ENCODE assay signal across 8 cellular contexts in the genomic region with DNA sequence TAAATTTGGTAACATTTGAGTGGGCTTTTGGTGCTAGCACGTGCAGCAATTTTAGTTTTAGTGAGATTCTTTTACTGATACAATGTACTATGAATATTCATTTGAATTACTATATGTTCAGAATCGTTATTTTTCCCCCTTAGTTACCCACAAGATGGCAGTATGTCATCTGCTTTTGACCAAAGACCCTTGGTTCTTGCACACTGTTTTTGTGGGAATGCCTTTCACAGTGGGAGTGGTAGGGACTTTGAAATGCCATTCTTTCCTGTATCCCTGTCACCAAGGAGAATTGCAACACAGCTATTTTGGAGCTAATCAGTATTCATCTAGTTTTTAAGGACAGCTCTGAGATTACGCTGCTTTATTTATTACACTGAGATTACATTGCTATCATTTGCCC. TPM values are rescaled to one million over a fixed set of nuclear protein-coding genes. Genes with fewer than 3 reads are reported as not detected.
DNase-seq lines count a peak whose midpoint lies in the region; ATAC-seq and TF ChIP-seq lines count a peak whose summit lies in the region.

No MANE protein-coding gene starts in this region.

- dilution Hi-C loops in mammary epithelial cell (cut with HindIII; ENCODE audit: low sequenced_read_pairs), result no loop called here

- intact Hi-C loops in mammary epithelial cell (cut with micrococcal nuclease), result loop anchor here (2.0 kb wide), 1 partner anchor 404 kb away; no protein-coding TSS in a partner anchor

- DNase-seq in DMS79 treated with DMSO at 0.1 percent for 48 hours (lab: John Stamatoyannopoulos, UW), result peak; percentile 7
- DNase-seq in DMS79 (lab: John Stamatoyannopoulos, UW), result no peak
- DNase-seq in NCI-H1105 (lab: John Stamatoyannopoulos, UW), result peak; percentile 6
- no peak for DNase-seq in mammary epithelial cell
- peak; percentile 37 for DNase-seq in pons (ENCODE audit: low spot score)

- no peak overlapping the region for H3K27ac ChIP-seq in mammary epithelial cell (ENCODE audit: insufficient read depth, low read depth, low read length)

- in situ Hi-C loops in mammary epithelial cell (cut with MboI; ENCODE audit: low sequenced_read_pairs in 2 of 2), result loop anchor here in 1 of 2 donors (25.0 kb wide), 1 partner anchor 404 kb away; no protein-coding TSS in a partner anchor

- H3K4me3 ChIP-seq in mammary epithelial cell (replicated peaks in 1 of 3; ENCODE audit: insufficient read depth in 1 of 3, low read depth in 2 of 3, low read length in 3 of 3), result no peak overlapping the region

- ATAC-seq in GM18520 (IDR thresholded peaks at IDR 0.05; ENCODE audit: unreplicated experiment), result no peak
- no peak for ATAC-seq in HG03520 (IDR thresholded peaks at IDR 0.05; ENCODE audit: unreplicated experiment)
- ATAC-seq in HG03342 (IDR thresholded peaks at IDR 0.05; ENCODE audit: unreplicated experiment), result no peak

- no peak overlapping the region for H3K4me2 ChIP-seq in mammary epithelial cell (ENCODE audit: insufficient read depth, low read depth, low read length)

- no TSS peak for BruUV-seq in mammary epithelial cell (replicated peaks; lab: Mats Ljungman, UMichigan)

- no peaks in the 10 kb centered on the region for H3K9me3 ChIP-seq in mammary epithelial cell (replicated peaks; ENCODE audit: insufficient read depth, low read length)

- no peaks in the 10 kb centered on the region for H3K27me3 ChIP-seq in mammary epithelial cell (ENCODE audit: insufficient read depth, low read length)

- H3K79me2 ChIP-seq in mammary epithelial cell (ENCODE audit: insufficient read depth, low read length), result peaks cover 1% of the 10 kb centered on the region

- no peak overlapping the region for H3K9ac ChIP-seq in mammary epithelial cell (ENCODE audit: insufficient read depth, low read length)

- H3K4me1 ChIP-seq in mammary epithelial cell (ENCODE audit: insufficient read depth, low read length), result no peaks in the 10 kb centered on the region

- H3K36me3 ChIP-seq in mammary epithelial cell (ENCODE audit: insufficient read depth, low read length), result peaks cover 47% of the 10 kb centered on the region

- H2AFZ ChIP-seq in mammary epithelial cell (ENCODE audit: low read depth, low read length), result no peak overlapping the region

- CTCF ChIA-PET in mammary epithelial cell (lab: Charles Lee; ENCODE audit: low non-redundant PET), result no interaction called here

- H4K20me1 ChIP-seq in mammary epithelial cell (ENCODE audit: insufficient read depth, low read length), result no peaks in the 10 kb centered on the region

- peak; percentile 7 to 23 for TF ChIP-seq CTCF in mammary epithelial cell (conservative IDR thresholded peaks at IDR 0.05 in 1 of 2, IDR thresholded peaks at IDR 0.05 in 1 of 2; ENCODE audit: extremely low read depth in 1 of 2, insufficient read depth in 1 of 2, low read depth in 1 of 2, low read length in 2 of 2)

- 54% methylated on average over 3 of the region's 3 CpGs for WGBS in mammary epithelial cell (ENCODE audit: low coverage, missing lambda C conversion rate)

RNA-seq across cellular contexts. Expression of a gene that starts 40.6 kb away (rescaled TPM):
- 10 to 100 TPM; 29.7 to 66.9 TPM for total RNA-seq in mammary epithelial cell
- 30.6 TPM for polyA plus RNA-seq in mammary epithelial cell
- 76.8 TPM for polyA minus RNA-seq in mammary epithelial cell

Comparison
In these comparisons a context has a peak if more than half of its experiments do, and no peak if none do; other contexts are left out.
1. DNase-seq: peak in DMS79 treated with DMSO at 0.1 percent for 48 hours (single experiment), NCI-H1105 (single experiment) and pons (single experiment); none in DMS79 (single experiment) and mammary epithelial cell (single experiment).